ENCODE assay signal across 12 cellular contexts in the genomic region with DNA sequence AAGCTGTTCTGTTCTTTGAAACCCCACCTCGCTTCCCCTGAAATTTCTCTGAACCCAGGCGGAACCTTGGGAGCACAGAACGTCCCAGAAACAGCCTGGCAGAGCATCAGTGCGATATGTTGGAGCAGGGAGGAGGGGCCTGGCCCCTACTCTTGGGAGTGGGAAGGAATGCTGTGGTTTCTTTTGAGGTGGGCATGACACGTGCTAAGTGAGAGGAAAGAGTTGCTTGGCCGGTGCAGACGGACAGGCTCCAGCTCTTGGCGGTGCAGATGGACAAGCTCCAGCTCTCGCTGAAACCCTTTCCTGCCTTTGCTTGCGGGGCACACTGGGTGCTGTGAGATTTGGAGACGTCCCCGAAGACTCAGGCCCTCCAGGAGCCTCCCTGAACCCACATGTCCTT. TPM values are rescaled to one million over a fixed set of nuclear protein-coding genes. Genes with fewer than 3 reads are reported as not detected.
DNase-seq lines count a peak whose midpoint lies in the region; ATAC-seq and TF ChIP-seq lines count a peak whose summit lies in the region.
"Had no signal": no experiment of that assay in that cellular context is flagged by ENCODE, and none has a peak within 500 bp of the region (broad histone marks: within the 10 kb centered on the region; RNA-seq: fewer than 3 reads in every experiment).

No MANE protein-coding gene starts in this region.

- no peak overlapping the region for H3K4me3 Mint-ChIP-seq in activated T-cell treated with anti-CD3 and anti-CD28 coated beads, Interleukin-2, amount 50 U/mL, for 24 hours
- H3K4me3 Mint-ChIP-seq in activated T-cell treated with anti-CD3 and anti-CD28 coated beads, Interleukin-2, amount 50 U/mL, for 4 hours = no peak overlapping the region

- no peak overlapping the region for H3K4me3 ChIP-seq in colonic mucosa
- no peak overlapping the region for H3K4me3 ChIP-seq in lower lobe of right lung
- no peak overlapping the region for H3K4me3 ChIP-seq in tibial artery

- intact Hi-C loops in colonic mucosa (cut with DNase I) = no loop called here
- intact Hi-C loops in lower lobe of right lung (cut with DNase I) = no loop called here
- intact Hi-C loops in tibial artery (cut with DNase I; ENCODE audit: low total_unique reads) = no loop called here
- intact Hi-C loops in posterior vena cava (cut with DNase I) = no loop called here

- H3K27me3 Mint-ChIP-seq in activated T-cell treated with anti-CD3 and anti-CD28 coated beads, Interleukin-2, amount 50 U/mL, for 24 hours = no peaks in the 10 kb centered on the region
- no peaks in the 10 kb centered on the region for H3K27me3 Mint-ChIP-seq in activated T-cell treated with anti-CD3 and anti-CD28 coated beads, Interleukin-2, amount 50 U/mL, for 4 hours (ENCODE audit: low read depth)

- peak overlapping the region; percentile 84 for H3K27ac ChIP-seq in colonic mucosa
- peak overlapping the region; percentile 75 for H3K27ac ChIP-seq in lower lobe of right lung
- H3K27ac ChIP-seq in tibial artery = peak overlapping the region; percentile 29 to 56

- H3K4me1 ChIP-seq in colonic mucosa (peaks cover 20% of the 10 kb centered on the region), lower lobe of right lung (peaks cover 44% of the 10 kb centered on the region), tibial artery (peaks cover 0 to 42% (median 22%) of the 10 kb centered on the region in 4 donors)

- no peaks in the 10 kb centered on the region for H3K27me3 ChIP-seq in colonic mucosa
- no peaks in the 10 kb centered on the region for H3K27me3 ChIP-seq in lower lobe of right lung (ENCODE audit: low read depth)
- H3K27me3 ChIP-seq in tibial artery = no peaks in the 10 kb centered on the region

- DNase-seq in activated T-cell treated with anti-CD3 and anti-CD28 coated beads, Interleukin-2, amount 50 U/mL, for 24 hours = no peak
- no peak for DNase-seq in activated T-cell treated with anti-CD3 and anti-CD28 coated beads, Interleukin-2, amount 50 U/mL, for 4 hours
- DNase-seq in colonic mucosa (no peak), lower lobe of right lung (peak; percentile 60), tibial artery (no peak), NCI-H2196 (lab: John Stamatoyannopoulos, UW; ENCODE audit: unreplicated experiment) (no peak), posterior vena cava (ENCODE audit: low spot score) (no peak), SHP77 (lab: John Stamatoyannopoulos, UW) (no peak)
- DNase-seq: 8988T, foreskin fibroblast, NCI-H1436, T1000 had no signal

- TF ChIP-seq CTCF in colonic mucosa (IDR thresholded peaks at IDR 0.05) = no peak
- no peak for TF ChIP-seq CTCF in lower lobe of right lung (IDR thresholded peaks at IDR 0.05)
- no peak for TF ChIP-seq CTCF in tibial artery (IDR thresholded peaks at IDR 0.05)

- no peak for ATAC-seq in activated T-cell treated with anti-CD3 and anti-CD28 coated beads, Interleukin-2, amount 50 U/mL, for 4 hours
- ATAC-seq in lower lobe of right lung = peak; percentile 53 to 75

- H3K9me3 Mint-ChIP-seq in activated T-cell treated with anti-CD3 and anti-CD28 coated beads, Interleukin-2, amount 50 U/mL, for 24 hours = no peaks in the 10 kb centered on the region
- H3K9me3 Mint-ChIP-seq in activated T-cell treated with anti-CD3 and anti-CD28 coated beads, Interleukin-2, amount 50 U/mL, for 4 hours = no peaks in the 10 kb centered on the region

- H3K9ac ChIP-seq in colonic mucosa (ENCODE audit: low read depth in 2 of 2, low read length in 2 of 2) = peak overlapping the region in 1 of 2 donors; percentile 77

- peaks cover 45% of the 10 kb centered on the region for H3K36me3 Mint-ChIP-seq in activated T-cell treated with anti-CD3 and anti-CD28 coated beads, Interleukin-2, amount 50 U/mL, for 24 hours (ENCODE audit: low read depth)
- peaks cover 3% of the 10 kb centered on the region for H3K36me3 Mint-ChIP-seq in activated T-cell treated with anti-CD3 and anti-CD28 coated beads, Interleukin-2, amount 50 U/mL, for 4 hours (ENCODE audit: insufficient read depth)

- peak overlapping the region; percentile 97 for H3K27ac Mint-ChIP-seq in activated T-cell treated with anti-CD3 and anti-CD28 coated beads, Interleukin-2, amount 50 U/mL, for 24 hours

- H3K36me3 ChIP-seq in colonic mucosa = no peaks in the 10 kb centered on the region
- peaks cover 42% of the 10 kb centered on the region for H3K36me3 ChIP-seq in lower lobe of right lung
- peaks cover 0 to 31% (median 13%) of the 10 kb centered on the region in 3 donors for H3K36me3 ChIP-seq in tibial artery

- H3K9me3 ChIP-seq in colonic mucosa (no peaks in the 10 kb centered on the region), lower lobe of right lung (no peaks in the 10 kb centered on the region), tibial artery (no peaks in the 10 kb centered on the region)

- H3K4me1 Mint-ChIP-seq in activated T-cell treated with anti-CD3 and anti-CD28 coated beads, Interleukin-2, amount 50 U/mL, for 24 hours (ENCODE audit: low read depth) = peaks cover 60% of the 10 kb centered on the region
- H3K4me1 Mint-ChIP-seq in activated T-cell treated with anti-CD3 and anti-CD28 coated beads, Interleukin-2, amount 50 U/mL, for 4 hours (ENCODE audit: low read depth) = peaks cover 18% of the 10 kb centered on the region

RNA-seq across cellular contexts. Expression of a gene that starts 15.9 kb away (rescaled TPM):
- total RNA-seq in activated T-cell treated with anti-CD3 and anti-CD28 coated beads, Interleukin-2, amount 50 U/mL, for 4 hours = 100 to 1,000 TPM; 101 to 114 (median 106) TPM
- total RNA-seq in colonic mucosa = 100 to 1,000 TPM; 155 to 188 TPM
- 195 TPM for total RNA-seq in lower lobe of right lung
- 100 to 1,000 TPM in 1 of 2 donors, 10 to 100 TPM in 1; 74.7 to 109 TPM for total RNA-seq in posterior vena cava

RNA-seq across cellular contexts. Expression of a gene that starts 41.3 kb away (rescaled TPM):
- total RNA-seq in activated T-cell treated with anti-CD3 and anti-CD28 coated beads, Interleukin-2, amount 50 U/mL, for 4 hours = 10 to 100 TPM; 17.7 to 26.9 (median 24.5) TPM
- total RNA-seq in colonic mucosa (10 to 100 TPM; 67.5 to 86.6 TPM), lower lobe of right lung (154 TPM), posterior vena cava (10 to 100 TPM; 29.0 to 48.6 TPM)

RNA-seq across cellular contexts. Expression of a gene that starts 54.5 kb away (rescaled TPM):
- total RNA-seq in activated T-cell treated with anti-CD3 and anti-CD28 coated beads, Interleukin-2, amount 50 U/mL, for 4 hours = 100 to 1,000 TPM; 132 to 139 (median 136) TPM
- total RNA-seq in colonic mucosa (10 to 100 TPM; 14.5 to 25.7 TPM), lower lobe of right lung (13.6 TPM), posterior vena cava (10 to 100 TPM; 10.7 to 14.3 TPM)

Comparison
In these comparisons a context has a peak if more than half of its experiments do, and no peak if none do; other contexts are left out.
1. ATAC-seq: peak in lower lobe of right lung (2 of 2); none in activated T-cell treated with anti-CD3 and anti-CD28 coated beads, Interleukin-2, amount 50 U/mL, for 4 hours (0 of 2).
2. Peak in every context shown above with its lines, with median percentiles within 50 percentile points of each other: H3K27ac ChIP-seq.